In the genomic region with DNA sequence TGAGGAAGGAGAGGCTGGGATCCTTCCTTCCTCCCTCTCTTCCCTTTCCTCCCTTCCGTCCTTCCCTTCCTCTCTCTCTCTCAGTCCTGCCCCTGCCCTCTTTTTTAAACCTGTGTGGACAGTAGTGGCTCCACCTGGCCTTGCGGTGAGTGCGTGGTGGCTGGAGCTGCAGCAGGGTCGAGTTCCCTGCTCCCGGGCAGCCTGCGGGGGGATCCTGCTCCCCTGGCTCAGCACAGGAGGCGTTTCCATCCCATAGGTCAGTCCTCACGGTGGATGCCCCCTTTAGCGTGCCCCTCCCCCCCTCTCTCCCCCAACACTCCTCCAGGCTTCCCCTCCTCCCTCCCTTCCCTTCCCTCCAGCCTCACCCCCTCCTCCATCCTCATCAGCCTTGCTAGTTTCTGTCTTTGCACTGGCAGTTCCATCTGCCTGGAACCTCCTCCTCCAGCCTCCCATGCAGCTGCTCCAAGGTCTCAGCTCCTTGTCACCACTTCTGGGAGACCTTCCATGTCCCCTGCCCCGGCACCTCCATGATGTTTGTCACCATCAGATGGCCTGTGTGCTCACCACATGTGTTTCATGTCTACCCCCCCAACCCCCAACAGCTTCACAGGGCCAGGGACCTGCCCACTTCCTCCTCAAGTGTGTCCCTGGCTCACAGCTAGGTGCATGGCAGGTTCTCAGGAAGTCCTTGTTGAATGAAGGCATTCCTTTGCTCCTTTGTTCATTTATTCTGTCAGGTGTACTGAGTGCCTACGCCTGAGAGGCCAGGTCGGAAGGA, we compare ENCODE assay signal across 19 cellular contexts.
DNase-seq lines count a peak whose midpoint lies in the region; ATAC-seq and TF ChIP-seq lines count a peak whose summit lies in the region.
"Had no signal": no experiment of that assay in that cellular context is flagged by ENCODE, and none has a peak within 500 bp of the region (broad histone marks: within the 10 kb centered on the region; RNA-seq: fewer than 3 reads in every experiment).

No MANE protein-coding gene starts in this region.

- H3K36me3 ChIP-seq in left ventricle myocardium inferior (no peaks in the 10 kb centered on the region), right atrium auricular region (no peaks in the 10 kb centered on the region), mesendoderm (ENCODE audit: control insufficient read depth, insufficient read depth, low read length) (no peaks in the 10 kb centered on the region)
- H3K36me3 ChIP-seq: breast epithelium had no signal

- no peak overlapping the region for H2BK120ac ChIP-seq in mesendoderm (ENCODE audit: low read depth, low read length)

- no peak for DNase-seq in left ventricle myocardium inferior
- DNase-seq in right atrium auricular region (ENCODE audit: low spot score) = no peak
- DNase-seq in WTC11 (ENCODE audit: low spot score) = no peak
- DNase-seq in mesendoderm = peak; percentile 16
- no peak for DNase-seq in NCI-H1092 (lab: John Stamatoyannopoulos, UW)
- DNase-seq in HuH-7.5 (ENCODE audit: low spot score) = no peak
- DNase-seq in sciatic nerve (ENCODE audit: low spot score) = no peak
- DNase-seq: activated CD4-positive, alpha-beta T cell treated with anti-CD3 and anti-CD28 coated beads for 4 hours; activated CD8-positive, alpha-beta memory T cell treated with anti-CD3 and anti-CD28 coated beads, Interleukin-2, amount 50 U/mL, for 4 hours; activated naive CD8-positive, alpha-beta T cell treated with anti-CD3 and anti-CD28 coated beads, Interleukin-2, amount 50 U/mL, for 24 hours; CD8-positive, alpha-beta memory T cell; erythroblast; foreskin melanocyte; Karpas-422; NCI-H1048; NK-92 treated with Interleukin-12 subunit alpha and Interleukin-12 subunit beta, amount 100 ng/mL, for 24 hours; stimulated activated CD8-positive, alpha-beta memory T cell treated with anti-CD3 and anti-CD28 coated beads, Interleukin-4, amount 100 ng/mL, for 48 hours; SW 1271 had no signal

- H4K8ac ChIP-seq in mesendoderm (ENCODE audit: low read depth, low read length) = no peak overlapping the region

- peaks cover 3% of the 10 kb centered on the region for H3K9me3 Mint-ChIP-seq in WTC11
- H3K9me3 Mint-ChIP-seq: CD8-positive, alpha-beta memory T cell had no signal

- H3K4me2 ChIP-seq in mesendoderm (ENCODE audit: low read length) = no peak overlapping the region

- H3K9me3 ChIP-seq in left ventricle myocardium inferior (replicated peaks) (no peaks in the 10 kb centered on the region), right atrium auricular region (no peaks in the 10 kb centered on the region)
- H3K9me3 ChIP-seq: breast epithelium had no signal

- CTCF ChIA-PET in WTC11 (lab: Charles Lee) = interaction anchor here (0.6 to 1.9 kb wide), 4 partner anchors 32 to 265 kb away, joined by 3 to 14 read pairs (median 3); no protein-coding TSS in a partner anchor

- H3K4ac ChIP-seq in mesendoderm (ENCODE audit: low read depth, low read length) = no peak overlapping the region

- H3K27ac ChIP-seq in left ventricle myocardium inferior (replicated peaks) (peak overlapping the region; percentile 36), right atrium auricular region (no peak overlapping the region), mesendoderm (ENCODE audit: low read depth, low read length) (no peak overlapping the region)
- H3K27ac ChIP-seq: breast epithelium had no signal

- POLR2A ChIA-PET in WTC11 (lab: Charles Lee) = interaction anchor here (0.8 kb wide), 1 partner anchor 27 kb away, joined by 3 read pairs; no protein-coding TSS in a partner anchor

- H4K5ac ChIP-seq in mesendoderm (ENCODE audit: low read length) = no peak overlapping the region

- no peaks in the 10 kb centered on the region for H3K79me2 ChIP-seq in mesendoderm (ENCODE audit: control insufficient read depth, insufficient read depth, low read length)

- H2BK5ac ChIP-seq in mesendoderm (ENCODE audit: low read length) = no peak overlapping the region

- H3K36me3 Mint-ChIP-seq in WTC11 = no peaks in the 10 kb centered on the region
- H3K36me3 Mint-ChIP-seq: CD8-positive, alpha-beta memory T cell had no signal

- no peak overlapping the region for H3K23ac ChIP-seq in mesendoderm (ENCODE audit: low read length)

- no peak overlapping the region for H2BK15ac ChIP-seq in mesendoderm (replicated peaks; ENCODE audit: low read depth)

- H3K27me3 Mint-ChIP-seq in WTC11 (ENCODE audit: low read depth) = no peaks in the 10 kb centered on the region
- H3K27me3 Mint-ChIP-seq: activated naive CD8-positive, alpha-beta T cell treated with anti-CD3 and anti-CD28 coated beads, Interleukin-2, amount 50 U/mL, for 24 hours had no signal

- H3K79me1 ChIP-seq in mesendoderm (ENCODE audit: low read length) = no peaks in the 10 kb centered on the region

- H3K18ac ChIP-seq in mesendoderm (ENCODE audit: low read length) = no peak overlapping the region

- H3K4me3 ChIP-seq in left ventricle myocardium inferior = peak overlapping the region; percentile 25
- H3K4me3 ChIP-seq in right atrium auricular region = no peak overlapping the region
- H3K4me3 ChIP-seq in mesendoderm (ENCODE audit: low read length) = no peak overlapping the region

- WGBS in mesendoderm (ENCODE audit: extremely low coverage, insufficient coverage, low lambda C conversion rate) = no CpG with 5 or more reads among the region's 12 CpGs

- ATAC-seq in WTC11 = peak; percentile 68
- ATAC-seq in sciatic nerve = no peak
- ATAC-seq: activated naive CD8-positive, alpha-beta T cell treated with anti-CD3 and anti-CD28 coated beads, Interleukin-2, amount 50 U/mL, for 24 hours had no signal

- intact Hi-C loops in left ventricle myocardium inferior (cut with micrococcal nuclease) (no loop called here), sciatic nerve (cut with DNase I) (no loop called here)

- no peak overlapping the region for H3K9ac ChIP-seq in mesendoderm (ENCODE audit: low read length)

- TF ChIP-seq CTCF in left ventricle myocardium inferior (IDR thresholded peaks at IDR 0.05; ENCODE audit: borderline replicate concordance) (no peak), right atrium auricular region (IDR thresholded peaks at IDR 0.05) (no peak), WTC11 (IDR thresholded peaks at IDR 0.05) (no peak)

- no peak overlapping the region for H3K4me3 Mint-ChIP-seq in WTC11
- H3K4me3 Mint-ChIP-seq: activated naive CD8-positive, alpha-beta T cell treated with anti-CD3 and anti-CD28 coated beads, Interleukin-2, amount 50 U/mL, for 24 hours; CD8-positive, alpha-beta memory T cell had no signal

- no peak overlapping the region; the same call in 1 of the 2 replicates for H3K27ac Mint-ChIP-seq in WTC11
- H3K27ac Mint-ChIP-seq: activated naive CD8-positive, alpha-beta T cell treated with anti-CD3 and anti-CD28 coated beads, Interleukin-2, amount 50 U/mL, for 24 hours; CD8-positive, alpha-beta memory T cell had no signal

- H3K4me1 Mint-ChIP-seq in WTC11 = peaks cover 9% of the 10 kb centered on the region
- H3K4me1 Mint-ChIP-seq: activated naive CD8-positive, alpha-beta T cell treated with anti-CD3 and anti-CD28 coated beads, Interleukin-2, amount 50 U/mL, for 24 hours; CD8-positive, alpha-beta memory T cell had no signal

- H3K27me3 ChIP-seq in left ventricle myocardium inferior (ENCODE audit: low read depth) = peaks cover 8% of the 10 kb centered on the region
- no peaks in the 10 kb centered on the region for H3K27me3 ChIP-seq in right atrium auricular region
- no peaks in the 10 kb centered on the region for H3K27me3 ChIP-seq in mesendoderm (ENCODE audit: insufficient read depth, low read length, poor library complexity)

- H3K56ac ChIP-seq in mesendoderm (ENCODE audit: low read length) = no peak overlapping the region

- peaks cover 30% of the 10 kb centered on the region for H3K4me1 ChIP-seq in left ventricle myocardium inferior
- H3K4me1 ChIP-seq in right atrium auricular region = peaks cover 0 to 24% of the 10 kb centered on the region in 2 donors
- H3K4me1 ChIP-seq in mesendoderm (ENCODE audit: control insufficient read depth, low read depth, low read length) = no peaks in the 10 kb centered on the region
- H3K4me1 ChIP-seq: breast epithelium had no signal

- H2AK5ac ChIP-seq in mesendoderm (ENCODE audit: low read length) = no peak overlapping the region

TF ChIP-seq in WTC11, 78 proteins besides CTCF, POLR2A, EP300 and RAD21:
- peak; percentile 67; the same call in 1 of the 2 replicates for TF ChIP-seq ZNF121 (CRISPR knock-in tag; IDR thresholded peaks at IDR 0.05)
- no peak for TF ChIP-seq MYBL2 (CRISPR knock-in tag; IDR thresholded peaks at IDR 0.05)
- TF ChIP-seq FOXK1 (CRISPR knock-in tag; IDR thresholded peaks at IDR 0.05) = no peak
- no peak for TF ChIP-seq NFATC4 (CRISPR knock-in tag; IDR thresholded peaks at IDR 0.05)
